Comparison of ENCODE assay signal across 8 cellular contexts in genomic region chr7:95609277-95609971, GRCh38. TPM values are rescaled to one million over a fixed set of nuclear protein-coding genes. Genes with fewer than 3 reads are reported as not detected.
DNase-seq lines count a peak whose midpoint lies in the region; ATAC-seq and TF ChIP-seq lines count a peak whose summit lies in the region.

No MANE protein-coding gene starts in this region.

- H2AFZ ChIP-seq in GM23248 (peak overlapping the region; percentile 85), PC-3 (ENCODE audit: low read length) (no peak overlapping the region)

- WGBS in GM23248 (ENCODE audit: low coverage in 1 of 2, low lambda C conversion rate in 2 of 2, missing lambda C conversion rate in 2 of 2), 2 experiments, result 1 to 2% methylated on average over 4 of the region's 4 CpGs
- 4 to 5% (median 4%) methylated on average over 4 of the region's 4 CpGs for WGBS in psoas muscle, 3 donors

- BruUV-seq in PC-3 (replicated peaks; lab: Mats Ljungman, UMichigan), result no TSS peak

- peak; percentile 65 for DNase-seq in GM23248
- DNase-seq in PC-3, result peak; percentile 73
- peak; percentile 85 for DNase-seq in fibroblast of villous mesenchyme (ENCODE audit: low read depth)
- no peak for DNase-seq in psoas muscle
- DNase-seq in activated CD4-positive, CD25-positive, alpha-beta regulatory T cell treated with anti-CD3 and anti-CD28 coated beads, Interleukin-2, amount 50 U/mL, for 72 hours, result no peak

- ATAC-seq in PC-3 (peak; percentile 68), psoas muscle (peak in 3 of 4 donors; percentile 54 to 73 (median 55)), GM21825 (IDR thresholded peaks at IDR 0.05; ENCODE audit: unreplicated experiment) (no peak), HG02798 (IDR thresholded peaks at IDR 0.05; ENCODE audit: poor library complexity, unreplicated experiment) (no peak)
- ATAC-seq in activated T-helper 17 cell treated with anti-CD3 and anti-CD28 coated beads, Interleukin-2, amount 50 U/mL, for 72 hours (replicated peaks), result no peak

- CTCF ChIA-PET in PC-3 (lab: Charles Lee), result interaction anchor here (0.6 to 2.1 kb wide), 5 partner anchors 62 to 80 kb away, joined by 3 to 18 read pairs (median 4); no protein-coding TSS in a partner anchor

- H3K27ac Mint-ChIP-seq in activated T-helper 17 cell treated with anti-CD3 and anti-CD28 coated beads, Interleukin-2, amount 50 U/mL, for 72 hours, result no peak overlapping the region

- no peaks in the 10 kb centered on the region for H4K20me1 ChIP-seq in GM23248 (ENCODE audit: insufficient read depth)
- no peaks in the 10 kb centered on the region for H4K20me1 ChIP-seq in PC-3 (ENCODE audit: low read length)

- H3K9me3 Mint-ChIP-seq in activated T-helper 17 cell treated with anti-CD3 and anti-CD28 coated beads, Interleukin-2, amount 50 U/mL, for 72 hours, result peaks cover 4% of the 10 kb centered on the region

- H3K9ac ChIP-seq in GM23248 (peak overlapping the region; percentile 62), PC-3 (ENCODE audit: low read length) (no peak overlapping the region)

- H3K4me1 ChIP-seq in GM23248 (ENCODE audit: insufficient read depth), result peaks cover 24% of the 10 kb centered on the region
- peaks cover 31% of the 10 kb centered on the region for H3K4me1 ChIP-seq in PC-3 (ENCODE audit: insufficient read depth, low read length)
- H3K4me1 ChIP-seq in psoas muscle, result peaks cover 24% of the 10 kb centered on the region

- peaks cover 14% of the 10 kb centered on the region for H3K27me3 Mint-ChIP-seq in activated T-helper 17 cell treated with anti-CD3 and anti-CD28 coated beads, Interleukin-2, amount 50 U/mL, for 72 hours

- TF ChIP-seq CTCF in PC-3 (conservative IDR thresholded peaks at IDR 0.05; ENCODE audit: low read depth, low read length) (no peak), fibroblast of villous mesenchyme (IDR thresholded peaks at IDR 0.05; ENCODE audit: insufficient read depth, low read depth, low read length) (no peak), psoas muscle (IDR thresholded peaks at IDR 0.05) (no peak)

- H3K79me2 ChIP-seq in GM23248 (ENCODE audit: insufficient read depth), result no peaks in the 10 kb centered on the region
- no peaks in the 10 kb centered on the region for H3K79me2 ChIP-seq in PC-3 (ENCODE audit: low read length)

- H3K27ac ChIP-seq in GM23248, result peak overlapping the region; percentile 80
- peak overlapping the region; percentile 63 for H3K27ac ChIP-seq in PC-3 (ENCODE audit: low read length)
- peak overlapping the region; percentile 88 for H3K27ac ChIP-seq in psoas muscle

- H3K36me3 ChIP-seq in GM23248 (ENCODE audit: low read depth) (no peaks in the 10 kb centered on the region), PC-3 (ENCODE audit: low read depth, low read length) (no peaks in the 10 kb centered on the region), psoas muscle (ENCODE audit: insufficient read depth in 1 of 2, low read depth in 1 of 2) (no peaks in the 10 kb centered on the region)

- H3K9me2 ChIP-seq in GM23248 (ENCODE audit: insufficient read depth), result no peaks in the 10 kb centered on the region
- no peaks in the 10 kb centered on the region for H3K9me2 ChIP-seq in PC-3 (replicated peaks; ENCODE audit: low read length)

- in situ Hi-C loops in GM23248 (cut with MboI), result no loop called here

- peak overlapping the region; percentile 85 for H3K4me2 ChIP-seq in GM23248 (ENCODE audit: unreplicated experiment)
- H3K4me2 ChIP-seq in PC-3 (ENCODE audit: low read length), result peak overlapping the region; percentile 79

- no peaks in the 10 kb centered on the region for H3K36me3 Mint-ChIP-seq in activated T-helper 17 cell treated with anti-CD3 and anti-CD28 coated beads, Interleukin-2, amount 50 U/mL, for 72 hours (ENCODE audit: low read depth)

- no peaks in the 10 kb centered on the region for H3K4me1 Mint-ChIP-seq in activated T-helper 17 cell treated with anti-CD3 and anti-CD28 coated beads, Interleukin-2, amount 50 U/mL, for 72 hours

- intact Hi-C loops in PC-3 (cut with micrococcal nuclease) (loop anchor here (1.0 to 5.0 kb wide), 5 partner anchors 38 to 75 kb away; no protein-coding TSS in a partner anchor), psoas muscle (cut with DNase I) (loop anchor here in 1 of 2 donors (5.0 kb wide), 1 partner anchor 73 kb away; no protein-coding TSS in a partner anchor)

- POLR2A ChIA-PET in PC-3 (lab: Charles Lee; ENCODE audit: unreplicated experiment), result interaction anchor here (0.7 kb wide), 1 partner anchor 1540 kb away, joined by 12 read pairs; no protein-coding TSS in a partner anchor

- H3K9me3 ChIP-seq in GM23248 (ENCODE audit: low read depth) (no peaks in the 10 kb centered on the region), PC-3 (ENCODE audit: low read length) (no peaks in the 10 kb centered on the region), psoas muscle (no peaks in the 10 kb centered on the region)

- H3K4me3 ChIP-seq in GM23248 (peak overlapping the region; percentile 52), PC-3 (ENCODE audit: low read length) (peak overlapping the region; percentile 22; the same call in 1 of the 2 replicates), fibroblast of villous mesenchyme (ENCODE audit: low read depth, low read length) (no peak overlapping the region), psoas muscle (peak overlapping the region; percentile 40)

- no peak overlapping the region for H3K4me3 Mint-ChIP-seq in activated T-helper 17 cell treated with anti-CD3 and anti-CD28 coated beads, Interleukin-2, amount 50 U/mL, for 72 hours

- H3F3A ChIP-seq in GM23248 (ENCODE audit: insufficient read depth) (peaks cover 28% of the 10 kb centered on the region), PC-3 (ENCODE audit: low read length, unreplicated experiment) (no peaks in the 10 kb centered on the region)

- H3K27me3 ChIP-seq in GM23248 (replicated peaks; ENCODE audit: insufficient read depth), result no peaks in the 10 kb centered on the region
- H3K27me3 ChIP-seq in PC-3 (ENCODE audit: low read length), result no peaks in the 10 kb centered on the region
- no peaks in the 10 kb centered on the region for H3K27me3 ChIP-seq in psoas muscle (ENCODE audit: insufficient read depth in 3 of 3, low read length in 2 of 3)

RNA-seq across cellular contexts. Expression of gene PDK4, which starts 13.1 kb away (rescaled TPM):
- 1.0 and 1.5 TPM in 2 replicates for total RNA-seq in GM23248 (2014; rRNA removed; shearing (Covaris generic))
- 1.2 and 1.4 TPM in 2 replicates for polyA plus RNA-seq in GM23248 (2016; fragmentation: Nextera tagmentation; extraction: Ambion mirVana)
- total RNA-seq in PC-3 (2014; rRNA removed), result 0.63 and 3.2 TPM in 2 replicates
- total RNA-seq in fibroblast of villous mesenchyme, result under 0.01 TPM in 2 replicates
- total RNA-seq in psoas muscle, result 1,000 to 10,000 TPM in 2 of 4 donors, 100 to 1,000 TPM in 2; 386 to 3,046 (median 1,769) TPM
- 1,000 to 10,000 TPM in 2 of 3 donors, 100 to 1,000 TPM in 1; 174 to 2,971 (median 2,751) TPM for polyA plus RNA-seq in psoas muscle
- total RNA-seq in activated T-helper 17 cell treated with anti-CD3 and anti-CD28 coated beads, Interleukin-2, amount 50 U/mL, for 72 hours, result not detected

Comparison
In these comparisons a context has a peak if more than half of its experiments do, and no peak if none do; other contexts are left out.
1. DNase-seq: peak in GM23248 (single experiment), PC-3 (single experiment) and fibroblast of villous mesenchyme (single experiment); none in psoas muscle (0 of 2) and activated CD4-positive, CD25-positive, alpha-beta regulatory T cell treated with anti-CD3 and anti-CD28 coated beads, Interleukin-2, amount 50 U/mL, for 72 hours (single experiment).
2. ATAC-seq: peak in PC-3 (single experiment) and psoas muscle (3 of 4); none in GM21825 (single experiment), activated T-helper 17 cell treated with anti-CD3 and anti-CD28 coated beads, Interleukin-2, amount 50 U/mL, for 72 hours (single experiment) and HG02798 (single experiment).
3. RNA of gene PDK4, which starts 13.1 kb away (total RNA-seq): 386 to 3,046 TPM in psoas muscle; 0.63 to 3.2 TPM in PC-3, 1.0 to 1.5 TPM in GM23248, not detected in activated T-helper 17 cell treated with anti-CD3 and anti-CD28 coated beads, Interleukin-2, amount 50 U/mL, for 72 hours and under 0.01 TPM in fibroblast of villous mesenchyme; every median in the first group is over 10 times any median in the second.
4. Peak in every context shown above with its lines, with median percentiles within 50 percentile points of each other: H3K27ac ChIP-seq.